ENCODE assay signal across 21 cellular contexts in the genomic region with DNA sequence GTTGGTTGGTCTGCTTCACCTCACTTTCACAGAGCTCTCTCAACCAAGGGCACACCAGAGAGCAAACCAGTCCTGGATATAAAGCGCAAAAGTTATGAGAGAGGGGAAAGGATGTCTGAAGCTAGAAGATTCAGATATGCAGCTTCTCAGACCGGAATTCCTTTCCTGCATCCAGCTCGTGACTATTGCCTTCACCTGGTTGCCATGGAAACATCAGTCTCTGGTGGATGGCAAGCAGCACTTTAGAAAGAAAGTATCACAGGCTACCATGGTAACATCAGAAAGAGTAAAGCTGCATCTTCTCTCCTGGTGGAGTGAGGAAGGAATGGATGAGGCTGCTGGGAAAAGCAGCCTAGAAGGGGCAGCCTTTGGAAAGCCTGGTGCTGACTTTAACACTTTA. TPM values are rescaled to one million over a fixed set of nuclear protein-coding genes. Genes with fewer than 3 reads are reported as not detected.
A peak's percentile ranks its signal among the peaks of the same experiment; 100 is the strongest.
DNase-seq lines count a peak whose midpoint lies in the region; ATAC-seq and TF ChIP-seq lines count a peak whose summit lies in the region.
"Had no signal": no experiment of that assay in that cellular context is flagged by ENCODE, and none has a peak within 500 bp of the region (broad histone marks: within the 10 kb centered on the region; RNA-seq: fewer than 3 reads in every experiment).

No MANE protein-coding gene starts in this region.

- peaks cover 4 to 23% (median 8%) of the 10 kb centered on the region in 4 donors for H3K4me1 Mint-ChIP-seq in CD4-positive, CD25-positive, alpha-beta regulatory T cell
- peaks cover 7% of the 10 kb centered on the region for H3K4me1 Mint-ChIP-seq in activated B cell treated with CpG ODN at 0.5 μM for 24 hours

- peak; percentile 58 for DNase-seq in DMS53 (lab: John Stamatoyannopoulos, UW)
- no peak for DNase-seq in DMS53 treated with DMSO at 0.1 percent for 48 hours (lab: John Stamatoyannopoulos, UW; ENCODE audit: unreplicated experiment)
- DNase-seq in CD4-positive, CD25-positive, alpha-beta regulatory T cell: no peak
- no peak for DNase-seq in activated B cell treated with CpG ODN at 0.5 μM for 24 hours
- no peak for DNase-seq in left lung
- no peak for DNase-seq in heart right ventricle
- no peak for DNase-seq in suprapubic skin (ENCODE audit: low spot score in 2 of 2)
- DNase-seq: Caco-2, GF-D8, KG1, NCI-H1436 treated with DMSO at 0.1 percent for 48 hours, NCI-H2081, NCI-H510A, NCI-H82, PC-3, SIG-M5 had no signal

- H3K27ac ChIP-seq in CD4-positive, CD25-positive, alpha-beta regulatory T cell (ENCODE audit: insufficient read depth, low read length, poor library complexity, severe bottlenecking): no peak overlapping the region
- H3K27ac ChIP-seq in left lung: no peak overlapping the region
- no peak overlapping the region for H3K27ac ChIP-seq in heart right ventricle
- no peak overlapping the region for H3K27ac ChIP-seq in suprapubic skin
- H3K27ac ChIP-seq: 22Rv1, RWPE1 had no signal

- TF ChIP-seq POLR2A in suprapubic skin (IDR thresholded peaks at IDR 0.05): no peak

- H3K4me3 ChIP-seq in CD4-positive, CD25-positive, alpha-beta regulatory T cell (ENCODE audit: low read depth, low read length): no peak overlapping the region
- H3K4me3 ChIP-seq in left lung: no peak overlapping the region
- H3K4me3 ChIP-seq in heart right ventricle: no peak overlapping the region
- no peak overlapping the region for H3K4me3 ChIP-seq in suprapubic skin

- no peaks in the 10 kb centered on the region for H3K9me3 ChIP-seq in CD4-positive, CD25-positive, alpha-beta regulatory T cell (ENCODE audit: control insufficient read depth in 2 of 2, low read length in 2 of 2)
- H3K9me3 ChIP-seq in left lung: no peaks in the 10 kb centered on the region
- H3K9me3 ChIP-seq in heart right ventricle: no peaks in the 10 kb centered on the region
- H3K9me3 ChIP-seq in suprapubic skin: no peaks in the 10 kb centered on the region
- H3K9me3 ChIP-seq: Caco-2 had no signal

- H3K36me3 ChIP-seq in CD4-positive, CD25-positive, alpha-beta regulatory T cell (ENCODE audit: control insufficient read depth, insufficient read depth, low read length): peaks cover 16% of the 10 kb centered on the region
- H3K36me3 ChIP-seq in left lung (peaks cover 0 to 37% of the 10 kb centered on the region in 2 donors), heart right ventricle (peaks cover 0 to 41% (median 13%) of the 10 kb centered on the region in 9 donors), suprapubic skin (peaks cover 16% of the 10 kb centered on the region)

- CTCF ChIA-PET in activated B cell treated with CpG ODN at 0.5 μM for 24 hours (lab: Charles Lee): interaction anchor here (0.9 to 2.5 kb wide), 6 partner anchors 11 to 326 kb away, joined by 3 to 16 read pairs (median 3); no protein-coding TSS in a partner anchor

- ATAC-seq in CD4-positive, CD25-positive, alpha-beta regulatory T cell (ENCODE audit: low read depth in 2 of 2): no peak
- ATAC-seq in activated B cell treated with CpG ODN at 0.5 μM for 24 hours (ENCODE audit: low read depth): no peak
- peak; percentile 34 for ATAC-seq in left lung
- no peak for ATAC-seq in heart right ventricle
- ATAC-seq in GM19467 (IDR thresholded peaks at IDR 0.05; ENCODE audit: unreplicated experiment): no peak
- ATAC-seq: HCT116, PC-3 had no signal

- H3K27ac Mint-ChIP-seq in CD4-positive, CD25-positive, alpha-beta regulatory T cell: peak overlapping the region in 2 of 3 donors; percentile 60 to 91
- peak overlapping the region; percentile 61 for H3K27ac Mint-ChIP-seq in activated B cell treated with CpG ODN at 0.5 μM for 24 hours

- POLR2A ChIA-PET in activated B cell treated with CpG ODN at 0.5 μM for 24 hours (lab: Charles Lee): interaction anchor here (1.2 to 2.0 kb wide), 6 partner anchors 9 to 26 kb away, joined by 3 to 11 read pairs (median 4); a partner anchor contains a TSS

- no peaks in the 10 kb centered on the region for H3K27me3 ChIP-seq in CD4-positive, CD25-positive, alpha-beta regulatory T cell (ENCODE audit: control insufficient read depth, insufficient read depth, low read length)
- H3K27me3 ChIP-seq in left lung (no peaks in the 10 kb centered on the region), heart right ventricle (no peaks in the 10 kb centered on the region), suprapubic skin (no peaks in the 10 kb centered on the region)

- WGBS in heart right ventricle, 2 donors: 90 to 96% methylated on average over 3 of the region's 3 CpGs
- WGBS in suprapubic skin: 84% methylated on average over 3 of the region's 3 CpGs

- H3K4me1 ChIP-seq in CD4-positive, CD25-positive, alpha-beta regulatory T cell (ENCODE audit: control insufficient read depth, insufficient read depth, low read length, poor library complexity, severe bottlenecking): peaks cover 12% of the 10 kb centered on the region
- H3K4me1 ChIP-seq in left lung (peaks cover 0 to 10% of the 10 kb centered on the region in 2 donors), heart right ventricle (peaks cover 0 to 15% (median 0%) of the 10 kb centered on the region in 9 donors), suprapubic skin (peaks cover 7% of the 10 kb centered on the region)

- intact Hi-C loops in activated B cell treated with CpG ODN at 0.5 μM for 24 hours (cut with micrococcal nuclease): no loop called here
- intact Hi-C loops in left lung (cut with DNase I): no loop called here
- intact Hi-C loops in heart right ventricle (cut with DNase I): no loop called here

- H3K4me3 Mint-ChIP-seq in CD4-positive, CD25-positive, alpha-beta regulatory T cell: no peak overlapping the region
- H3K4me3 Mint-ChIP-seq in activated B cell treated with CpG ODN at 0.5 μM for 24 hours: no peak overlapping the region
- H3K4me3 Mint-ChIP-seq: CD14-positive monocyte had no signal

- no peak for TF ChIP-seq EP300 in suprapubic skin (IDR thresholded peaks at IDR 0.05)

- H3K36me3 Mint-ChIP-seq in CD4-positive, CD25-positive, alpha-beta regulatory T cell: peaks cover 25% of the 10 kb centered on the region
- peaks cover 47% of the 10 kb centered on the region for H3K36me3 Mint-ChIP-seq in activated B cell treated with CpG ODN at 0.5 μM for 24 hours (ENCODE audit: low read depth)

- H3K27me3 Mint-ChIP-seq in CD4-positive, CD25-positive, alpha-beta regulatory T cell: no peaks in the 10 kb centered on the region
- no peaks in the 10 kb centered on the region for H3K27me3 Mint-ChIP-seq in activated B cell treated with CpG ODN at 0.5 μM for 24 hours

- no peak for TF ChIP-seq CTCF in activated B cell treated with CpG ODN at 0.5 μM for 24 hours (IDR thresholded peaks at IDR 0.05)
- no peak for TF ChIP-seq CTCF in left lung (IDR thresholded peaks at IDR 0.05)
- TF ChIP-seq CTCF in heart right ventricle (IDR thresholded peaks at IDR 0.05): no peak
- no peak for TF ChIP-seq CTCF in suprapubic skin (IDR thresholded peaks at IDR 0.05)

- H3K9me3 Mint-ChIP-seq in CD4-positive, CD25-positive, alpha-beta regulatory T cell: no peaks in the 10 kb centered on the region
- H3K9me3 Mint-ChIP-seq in activated B cell treated with CpG ODN at 0.5 μM for 24 hours: no peaks in the 10 kb centered on the region
- H3K9me3 Mint-ChIP-seq: CD14-positive monocyte had no signal

RNA-seq across cellular contexts. Expression of a gene that starts 13.7 kb away (rescaled TPM):
- 11.1 TPM for total RNA-seq in CD4-positive, CD25-positive, alpha-beta regulatory T cell
- 1 to 10 TPM in 3 of 4 donors, under 1 TPM in 1; 0.61 to 2.6 (median 1.4) TPM for polyA plus RNA-seq in CD4-positive, CD25-positive, alpha-beta regulatory T cell
- total RNA-seq in activated B cell treated with CpG ODN at 0.5 μM for 24 hours (0.71 and 1.4 TPM in 2 replicates), left lung (under 1 TPM; 0.29 to 0.73 TPM), heart right ventricle (under 1 TPM in 4 of 10 donors, not detected in 6; 0.14 to 0.25 (median 0.18) TPM), suprapubic skin (1 to 10 TPM in 2 of 4 donors, under 1 TPM in 2; 0.89 to 5.4 (median 1.2) TPM)
- under 1 TPM; 0.07 to 0.22 TPM for polyA plus RNA-seq in heart right ventricle
- polyA plus RNA-seq: CD14-positive monocyte had no signal

RNA-seq across cellular contexts. Expression of a gene that starts 22.2 kb away (rescaled TPM):
- total RNA-seq in CD4-positive, CD25-positive, alpha-beta regulatory T cell: 108 TPM
- polyA plus RNA-seq in CD4-positive, CD25-positive, alpha-beta regulatory T cell: 10 to 100 TPM; 43.1 to 54.0 (median 46.7) TPM
- 130 and 131 TPM in 2 replicates for total RNA-seq in activated B cell treated with CpG ODN at 0.5 μM for 24 hours
- 10 to 100 TPM; 64.9 to 81.8 TPM for total RNA-seq in left lung
- total RNA-seq in heart right ventricle: 10 to 100 TPM; 27.8 to 58.1 (median 36.1) TPM
- polyA plus RNA-seq in heart right ventricle: 10 to 100 TPM; 24.0 to 30.1 TPM
- total RNA-seq in suprapubic skin: 100 to 1,000 TPM in 1 of 4 donors, 10 to 100 TPM in 3; 64.5 to 104 (median 93.0) TPM

RNA-seq across cellular contexts. Expression of a gene that starts 25.2 kb away (rescaled TPM):
- 111 TPM for total RNA-seq in CD4-positive, CD25-positive, alpha-beta regulatory T cell
- 100 to 1,000 TPM in 1 of 4 donors, 10 to 100 TPM in 3; 78.7 to 108 (median 88.3) TPM for polyA plus RNA-seq in CD4-positive, CD25-positive, alpha-beta regulatory T cell
- total RNA-seq in activated B cell treated with CpG ODN at 0.5 μM for 24 hours: 83.2 and 83.3 TPM in 2 replicates
- total RNA-seq in left lung: 100 to 1,000 TPM; 141 to 147 TPM
- total RNA-seq in heart right ventricle: 100 to 1,000 TPM in 1 of 10 donors, 10 to 100 TPM in 9; 39.3 to 101 (median 50.9) TPM
- 10 to 100 TPM; 10.3 to 38.4 TPM for polyA plus RNA-seq in heart right ventricle
- 100 to 1,000 TPM in 3 of 4 donors, 10 to 100 TPM in 1; 97.8 to 170 (median 157) TPM for total RNA-seq in suprapubic skin

RNA-seq across cellular contexts. Expression of a gene that starts 32.4 kb away (rescaled TPM):
- total RNA-seq in CD4-positive, CD25-positive, alpha-beta regulatory T cell: 19.3 TPM
- 10 to 100 TPM; 37.4 to 43.3 (median 40.5) TPM for polyA plus RNA-seq in CD4-positive, CD25-positive, alpha-beta regulatory T cell
- total RNA-seq in activated B cell treated with CpG ODN at 0.5 μM for 24 hours: 75.3 and 96.5 TPM in 2 replicates
- total RNA-seq in left lung: 10 to 100 TPM; 48.7 to 73.3 TPM
- 10 to 100 TPM; 41.5 to 52.6 (median 48.2) TPM for total RNA-seq in heart right ventricle
- 10 to 100 TPM in 1 of 2 donors, 1 to 10 TPM in 1; 7.8 to 75.1 TPM for polyA plus RNA-seq in heart right ventricle
- total RNA-seq in suprapubic skin: 10 to 100 TPM; 44.0 to 58.4 (median 50.3) TPM
